23 cellular contexts compared by ENCODE assay signal in genomic region chr1:150207278-150207971, GRCh38. TPM values are rescaled to one million over a fixed set of nuclear protein-coding genes. Genes with fewer than 3 reads are reported as not detected.
"Had no signal": no experiment of that assay in that cellular context is flagged by ENCODE, and none has a peak within 500 bp of the region (broad histone marks: within the 10 kb centered on the region; RNA-seq: fewer than 3 reads in every experiment).

No MANE protein-coding gene starts in this region.

- H3K36me3 ChIP-seq: brain microvascular endothelial cell, gastrocnemius medialis, neural progenitor cell, stomach had no signal

- H3K4me3 ChIP-seq: coronary artery, gastrocnemius medialis, neural progenitor cell, psoas muscle, stomach had no signal

- H3K27me3 ChIP-seq: brain microvascular endothelial cell, gastrocnemius medialis, neural progenitor cell, stomach had no signal

- DNase-seq: activated CD4-positive, alpha-beta T cell treated with anti-CD3 and anti-CD28 coated beads, Interleukin-2, amount 10 ng/mL, durations not matched to agents 7 days and 5 days; activated CD8-positive, alpha-beta T cell treated with anti-CD3 and anti-CD28 coated beads, Interleukin-2, amount 10 ng/mL, durations not matched to agents 7 days and 5 days; activated naive CD4-positive, alpha-beta T cell treated with anti-CD3 and anti-CD28 coated beads for 36 hours; activated T-cell treated with anti-CD3 and anti-CD28 coated beads, Interleukin-2, amount 50 U/mL, for 24 hours; brain microvascular endothelial cell; central memory CD4-positive, alpha-beta T cell; gastrocnemius medialis; head of caudate nucleus; left ventricle myocardium superior; naive thymus-derived CD4-positive, alpha-beta T cell; psoas muscle; right cardiac atrium; stimulated activated CD4-positive, alpha-beta T cell treated with anti-CD3 and anti-CD28 coated beads, Interleukin-2, amount 100 ng/mL, for 48 hours; stomach; T1000 had no signal

- H3K4me1 ChIP-seq: gastrocnemius medialis, neural progenitor cell, psoas muscle, stomach had no signal

- H3K9me3 ChIP-seq: gastrocnemius medialis, psoas muscle, stomach had no signal

- ATAC-seq: activated CD4-positive, CD25-positive, alpha-beta regulatory T cell treated with anti-CD3 and anti-CD28 coated beads, Interleukin-2, amount 50 U/mL, for 24 hours; activated CD8-positive, alpha-beta T cell treated with anti-CD3 and anti-CD28 coated beads, Interleukin-2, amount 10 ng/mL, durations not matched to agents 7 days and 5 days; gastrocnemius medialis; left ventricle myocardium superior; naive thymus-derived CD4-positive, alpha-beta T cell; psoas muscle; right cardiac atrium had no signal

- H3K27ac ChIP-seq: brain microvascular endothelial cell, coronary artery, gastrocnemius medialis, neural progenitor cell, psoas muscle, stomach had no signal

RNA-seq across cellular contexts. Expression of gene CA14, which starts 50.1 kb away (rescaled TPM):
- total RNA-seq: activated CD4-positive, alpha-beta T cell treated with anti-CD3 and anti-CD28 coated beads, Interleukin-2, amount 10 ng/mL, durations not matched to agents 7 days and 5 days; activated CD8-positive, alpha-beta T cell treated with anti-CD3 and anti-CD28 coated beads, Interleukin-2, amount 10 ng/mL, durations not matched to agents 7 days and 5 days; activated naive CD4-positive, alpha-beta T cell treated with anti-CD3 and anti-CD28 coated beads for 36 hours; activated T-helper 2 cell treated with anti-CD3 and anti-CD28 coated beads, Interferon-gamma antibody, Interleukin-2, Interleukin-4, amounts not matched to agents 10 μg/mL and 5 μg/mL and 100 μg/mL, durations not matched to agents 14 hours and 24 hours and 36 hours; kidney epithelial cell; mononuclear cell; naive thymus-derived CD4-positive, alpha-beta T cell; osteocyte; T-helper 1 cell treated with Interleukin-12 subunit alpha and Interleukin-12 subunit beta and Interleukin-4 antibody, amounts not matched to agents 30 ng/mL and 1 ng/mL, for 36 hours had no signal
